ENCODE assay signal across 33 cellular contexts in the genomic region with DNA sequence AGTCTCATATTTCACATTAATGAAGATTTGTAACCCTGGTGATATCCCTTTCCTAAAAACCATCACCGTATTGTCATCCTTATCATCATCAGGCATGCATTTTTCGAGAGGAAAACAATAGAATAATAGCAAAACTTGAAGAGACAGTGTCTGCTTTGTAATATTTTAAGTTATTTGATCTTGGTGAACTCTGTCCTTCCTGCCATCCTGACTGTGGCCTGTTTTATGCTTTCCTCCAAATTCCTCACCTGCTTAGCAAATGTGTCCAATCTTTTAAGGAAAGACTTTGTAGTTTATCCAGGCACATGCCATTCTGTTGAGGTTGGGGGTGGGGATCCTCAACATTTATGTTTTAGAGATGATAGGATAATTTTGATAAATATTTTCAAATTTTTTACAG.
"Had no signal": no experiment of that assay in that cellular context is flagged by ENCODE, and none has a peak within 500 bp of the region (broad histone marks: within the 10 kb centered on the region; RNA-seq: fewer than 3 reads in every experiment).

No MANE protein-coding gene starts in this region.

- H3K4me1 ChIP-seq: breast epithelium, gastrocnemius medialis, heart left ventricle had no signal

- H3K27me3 Mint-ChIP-seq: activated B cell treated with CpG ODN at 0.5 μM for 24 hours; activated CD4-positive, alpha-beta memory T cell treated with anti-CD3 and anti-CD28 coated beads for 36 hours; activated naive CD4-positive, alpha-beta T cell treated with anti-CD3 and anti-CD28 coated beads, Interleukin-2, amount 10 ng/mL, durations not matched to agents 7 days and 5 days; activated naive CD8-positive, alpha-beta T cell treated with anti-CD3 and anti-CD28 coated beads, Interleukin-2, amount 10 ng/mL, durations not matched to agents 7 days and 5 days; activated T-cell treated with anti-CD3 and anti-CD28 coated beads, Interleukin-2, amount 50 U/mL, for 24 hours; dendritic cell treated with granulocyte-macrophage colony-stimulating factor and Interleukin-4, amounts not matched to agents 40 ng/mL and 50 ng/mL, for 4 days; effector memory CD8-positive, alpha-beta T cell; T-cell had no signal

- H3K9me3 Mint-ChIP-seq: activated B cell treated with CpG ODN at 0.5 μM for 24 hours; activated CD4-positive, alpha-beta memory T cell treated with anti-CD3 and anti-CD28 coated beads for 36 hours; activated naive CD4-positive, alpha-beta T cell treated with anti-CD3 and anti-CD28 coated beads, Interleukin-2, amount 10 ng/mL, durations not matched to agents 7 days and 5 days; activated naive CD8-positive, alpha-beta T cell treated with anti-CD3 and anti-CD28 coated beads, Interleukin-2, amount 10 ng/mL, durations not matched to agents 7 days and 5 days; dendritic cell treated with granulocyte-macrophage colony-stimulating factor and Interleukin-4, amounts not matched to agents 40 ng/mL and 50 ng/mL, for 4 days; T-helper 1 cell treated with Interleukin-12 subunit alpha and Interleukin-12 subunit beta and Interleukin-4 antibody, amounts not matched to agents 30 μg/mL and 1 μg/mL, for 36 hours; T-helper 2 cell treated with Interferon-gamma antibody and Interleukin-4, amounts not matched to agents 5 μg/mL and 100 μg/mL, for 36 hours had no signal

- H3K27ac ChIP-seq: ascending aorta, breast epithelium, cardiac muscle cell, coronary artery, gastrocnemius medialis, heart left ventricle, WERI-Rb-1 had no signal

- H3K36me3 Mint-ChIP-seq: activated CD4-positive, alpha-beta memory T cell treated with anti-CD3 and anti-CD28 coated beads for 36 hours; activated naive CD4-positive, alpha-beta T cell treated with anti-CD3 and anti-CD28 coated beads, Interleukin-2, amount 10 ng/mL, durations not matched to agents 7 days and 5 days; activated naive CD4-positive, alpha-beta T cell treated with anti-CD3 and anti-CD28 coated beads, Interleukin-2, amount 50 U/mL, for 72 hours; activated naive CD8-positive, alpha-beta T cell treated with anti-CD3 and anti-CD28 coated beads, Interleukin-2, amount 10 ng/mL, durations not matched to agents 7 days and 5 days; brain; T-cell had no signal

- H3K4me3 Mint-ChIP-seq: activated B cell treated with CpG ODN at 0.5 μM for 24 hours; activated CD4-positive, alpha-beta memory T cell treated with anti-CD3 and anti-CD28 coated beads for 36 hours; activated CD8-positive, alpha-beta T cell treated with anti-CD3 and anti-CD28 coated beads, Interleukin-2, amount 10 ng/mL, durations not matched to agents 7 days and 5 days; activated naive CD4-positive, alpha-beta T cell treated with anti-CD3 and anti-CD28 coated beads, Interleukin-2, amount 10 ng/mL, durations not matched to agents 7 days and 5 days; activated naive CD8-positive, alpha-beta T cell treated with anti-CD3 and anti-CD28 coated beads, Interleukin-2, amount 10 ng/mL, durations not matched to agents 7 days and 5 days; activated T-cell treated with anti-CD3 and anti-CD28 coated beads, Interleukin-2, amount 50 U/mL, for 24 hours; activated T-cell treated with anti-CD3 and anti-CD28 coated beads, Interleukin-2, amount 50 U/mL, for 72 hours; brain; dendritic cell treated with granulocyte-macrophage colony-stimulating factor and Interleukin-4, amounts not matched to agents 40 ng/mL and 50 ng/mL, for 4 days; effector memory CD8-positive, alpha-beta T cell; T-cell; T-helper 1 cell treated with Interleukin-12 subunit alpha and Interleukin-12 subunit beta and Interleukin-4 antibody, amounts not matched to agents 30 μg/mL and 1 μg/mL, for 36 hours; T-helper 2 cell treated with Interferon-gamma antibody and Interleukin-4, amounts not matched to agents 5 μg/mL and 100 μg/mL, for 36 hours had no signal

- H3K4me1 Mint-ChIP-seq: activated B cell treated with CpG ODN at 0.5 μM for 24 hours; activated naive CD4-positive, alpha-beta T cell treated with anti-CD3 and anti-CD28 coated beads, Interleukin-2, amount 10 ng/mL, durations not matched to agents 7 days and 5 days; activated naive CD8-positive, alpha-beta T cell treated with anti-CD3 and anti-CD28 coated beads, Interleukin-2, amount 10 ng/mL, durations not matched to agents 7 days and 5 days; T-cell had no signal

- H3K4me3 ChIP-seq: ascending aorta, breast epithelium, cardiac muscle cell, coronary artery, gastrocnemius medialis, heart left ventricle had no signal

- DNase-seq: activated B cell treated with CpG ODN at 0.5 μM for 24 hours; activated CD4-positive, alpha-beta memory T cell treated with anti-CD3 and anti-CD28 coated beads for 36 hours; activated CD4-positive, alpha-beta T cell treated with anti-CD3 and anti-CD28 coated beads for 48 hours; activated CD8-positive, alpha-beta memory T cell treated with anti-CD3 and anti-CD28 coated beads, Interleukin-2, amount 50 U/mL, for 48 hours; activated CD8-positive, alpha-beta T cell treated with anti-CD3 and anti-CD28 coated beads, Interleukin-2, amount 10 ng/mL, durations not matched to agents 7 days and 5 days; activated gamma-delta T cell; activated naive CD4-positive, alpha-beta T cell; activated naive CD4-positive, alpha-beta T cell treated with anti-CD3 and anti-CD28 coated beads, Interleukin-2, amount 10 ng/mL, durations not matched to agents 7 days and 5 days; activated naive CD8-positive, alpha-beta T cell treated with anti-CD3 and anti-CD28 coated beads, Interleukin-2, amount 10 ng/mL, durations not matched to agents 7 days and 5 days; activated T-cell treated with anti-CD3 and anti-CD28 coated beads for 4 hours; activated T-cell treated with anti-CD3 and anti-CD28 coated beads, Interleukin-2, amount 50 U/mL, for 24 hours; activated T-cell treated with anti-CD3 and anti-CD28 coated beads, Interleukin-2, amount 50 U/mL, for 72 hours; central memory CD4-positive, alpha-beta T cell; cerebellar nuclear complex; effector CD4-positive, alpha-beta T cell; effector memory CD8-positive, alpha-beta T cell; gastrocnemius medialis; glutamatergic neuron; heart left ventricle; T-cell; T1000; WERI-Rb-1 had no signal

- H3K27me3 ChIP-seq: ascending aorta, breast epithelium, cardiac muscle cell, gastrocnemius medialis, heart left ventricle had no signal

- H3K9me3 ChIP-seq: ascending aorta, breast epithelium, gastrocnemius medialis had no signal

- ATAC-seq: activated CD4-positive, CD25-positive, alpha-beta regulatory T cell treated with anti-CD3 and anti-CD28 coated beads, Interleukin-2, amount 50 U/mL, for 24 hours; activated CD8-positive, alpha-beta T cell treated with anti-CD3 and anti-CD28 coated beads, Interleukin-2, amount 10 ng/mL, durations not matched to agents 7 days and 5 days; activated naive CD4-positive, alpha-beta T cell treated with anti-CD3 and anti-CD28 coated beads, Interleukin-2, amount 50 U/mL, for 72 hours; activated T-cell treated with anti-CD3 and anti-CD28 coated beads, Interleukin-2, amount 50 U/mL, for 72 hours; effector memory CD8-positive, alpha-beta T cell; esophagus mucosa; gastrocnemius medialis; heart left ventricle; T-cell had no signal

- H3K36me3 ChIP-seq: ascending aorta, breast epithelium, cardiac muscle cell, gastrocnemius medialis, heart left ventricle, WERI-Rb-1 had no signal

- H3K27ac Mint-ChIP-seq: activated B cell treated with CpG ODN at 0.5 μM for 24 hours; activated CD4-positive, alpha-beta memory T cell treated with anti-CD3 and anti-CD28 coated beads for 36 hours; activated CD8-positive, alpha-beta T cell treated with anti-CD3 and anti-CD28 coated beads, Interleukin-2, amount 10 ng/mL, durations not matched to agents 7 days and 5 days; activated naive CD4-positive, alpha-beta T cell treated with anti-CD3 and anti-CD28 coated beads, Interleukin-2, amount 10 ng/mL, durations not matched to agents 7 days and 5 days; activated naive CD4-positive, alpha-beta T cell treated with anti-CD3 and anti-CD28 coated beads, Interleukin-2, amount 50 U/mL, for 72 hours; activated naive CD8-positive, alpha-beta T cell treated with anti-CD3 and anti-CD28 coated beads, Interleukin-2, amount 10 ng/mL, durations not matched to agents 7 days and 5 days; activated T-cell treated with anti-CD3 and anti-CD28 coated beads, Interleukin-2, amount 50 U/mL, for 24 hours; activated T-cell treated with anti-CD3 and anti-CD28 coated beads, Interleukin-2, amount 50 U/mL, for 72 hours; brain; dendritic cell treated with granulocyte-macrophage colony-stimulating factor and Interleukin-4, amounts not matched to agents 40 ng/mL and 50 ng/mL, for 4 days; effector memory CD8-positive, alpha-beta T cell; T-cell; T-helper 1 cell treated with Interleukin-12 subunit alpha and Interleukin-12 subunit beta and Interleukin-4 antibody, amounts not matched to agents 30 μg/mL and 1 μg/mL, for 36 hours; T-helper 2 cell treated with Interferon-gamma antibody and Interleukin-4, amounts not matched to agents 5 μg/mL and 100 μg/mL, for 36 hours had no signal
